Comparison of ENCODE assay signal across 1 cellular context in the genomic region with DNA sequence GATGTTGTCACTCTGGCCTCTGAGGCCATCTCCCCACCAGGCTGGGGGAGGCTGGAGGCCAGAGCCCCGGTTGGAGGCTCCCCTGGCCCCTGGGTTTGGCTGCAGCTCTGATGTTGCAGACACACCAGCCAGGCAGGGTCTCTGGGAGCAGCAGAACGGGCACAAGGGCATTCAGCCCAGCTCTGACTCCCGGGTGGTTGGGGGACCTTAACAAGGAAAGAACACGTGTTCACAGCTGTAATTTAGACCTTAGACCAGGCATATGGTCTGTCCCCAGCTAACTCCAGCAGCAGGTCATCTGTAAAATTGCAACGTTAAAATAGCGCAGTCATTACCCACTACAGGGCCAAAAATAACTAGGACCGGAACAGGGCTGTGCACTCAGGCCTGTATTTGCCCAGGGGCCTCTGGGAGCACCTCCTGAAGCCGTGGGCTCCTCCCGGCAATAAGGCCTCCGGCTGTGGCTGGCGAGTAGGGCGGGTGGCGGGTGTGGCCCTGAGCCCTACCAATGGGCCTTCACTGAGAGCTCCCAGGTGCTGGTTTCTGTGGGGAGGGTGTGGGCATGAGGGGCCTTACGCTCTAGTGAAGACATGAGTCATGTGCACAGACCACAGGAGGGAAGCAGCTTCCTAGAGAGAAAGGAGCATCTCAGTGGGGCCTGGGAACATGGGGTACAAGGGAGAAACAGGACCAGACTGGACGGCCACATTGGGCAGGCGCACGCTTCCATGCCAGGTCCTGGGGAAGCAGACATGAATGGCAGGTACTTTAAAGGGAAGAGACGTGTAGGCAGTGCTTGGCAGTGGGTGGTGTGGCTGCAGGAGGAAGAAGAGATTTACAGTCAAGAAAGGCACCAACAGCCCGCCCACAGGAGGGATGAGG.
TF ChIP-seq lines count a peak whose summit lies in the region.

No MANE protein-coding gene starts in this region.

TF ChIP-seq in HepG2, 621 proteins besides CTCF, POLR2A, EP300 and RAD21 (continued from another document and continues in another):
- TF ChIP-seq ELF3 (CRISPR knock-in tag; IDR thresholded peaks at IDR 0.05), result no peak
- peak; percentile 57; the same call in 1 of the 2 replicates for TF ChIP-seq ZBTB33 (CRISPR knock-in tag; IDR thresholded peaks at IDR 0.05)
- no peak for TF ChIP-seq KDM6A (CRISPR knock-in tag; IDR thresholded peaks at IDR 0.05; ENCODE audit: low read depth)
- no peak for TF ChIP-seq NR2F6 (IDR thresholded peaks at IDR 0.05)
- no peak for TF ChIP-seq NR2F6 (CRISPR knock-in tag; IDR thresholded peaks at IDR 0.05)
- TF ChIP-seq CCDC6 (CRISPR knock-in tag; IDR thresholded peaks at IDR 0.05), result no peak
- TF ChIP-seq ZBTB21 (CRISPR knock-in tag; IDR thresholded peaks at IDR 0.05), result no peak
- TF ChIP-seq MLLT10 (CRISPR knock-in tag; IDR thresholded peaks at IDR 0.05), result no peak
- TF ChIP-seq ZC3H13 (CRISPR knock-in tag; IDR thresholded peaks at IDR 0.05), result no peak
- no peak for TF ChIP-seq SOX6 (IDR thresholded peaks at IDR 0.05)
- no peak for TF ChIP-seq SOX6 (CRISPR knock-in tag; IDR thresholded peaks at IDR 0.05)
- no peak for TF ChIP-seq GATAD1 (CRISPR knock-in tag; IDR thresholded peaks at IDR 0.05)
- no peak for TF ChIP-seq ZNF678 (CRISPR knock-in tag; IDR thresholded peaks at IDR 0.05)
- TF ChIP-seq ZNF775 (CRISPR knock-in tag; IDR thresholded peaks at IDR 0.05; ENCODE audit: borderline replicate concordance), result no peak
- peak; percentile 32; the same call in 1 of the 2 replicates for TF ChIP-seq MED1 (CRISPR knock-in tag; IDR thresholded peaks at IDR 0.05)
- peak; percentile 39; the same call in 1 of the 2 replicates for TF ChIP-seq ZNF816 (CRISPR knock-in tag; IDR thresholded peaks at IDR 0.05; ENCODE audit: borderline replicate concordance)
- peak; percentile 65 for TF ChIP-seq MEF2D (CRISPR knock-in tag; IDR thresholded peaks at IDR 0.05)
- no peak for TF ChIP-seq MAFK (conservative IDR thresholded peaks at IDR 0.05 in 1 of 2, IDR thresholded peaks at IDR 0.05 in 1 of 2; ENCODE audit: low read length in 2 of 2)
- 0 out of 2 replicates have a peak, but pooled peaks have one; percentile 57 for TF ChIP-seq CREB3 (CRISPR knock-in tag; IDR thresholded peaks at IDR 0.05)
- TF ChIP-seq FOSL2 (CRISPR knock-in tag; IDR thresholded peaks at IDR 0.05), result peak; percentile 47; the same call in 1 of the 2 replicates
- 0 out of 2 replicates have a peak, but pooled peaks have one; percentile 14 for TF ChIP-seq ZNF792 (CRISPR knock-in tag; IDR thresholded peaks at IDR 0.05)
- TF ChIP-seq ZNF350 (CRISPR knock-in tag; IDR thresholded peaks at IDR 0.05; ENCODE audit: borderline replicate concordance, low read depth), result peak; percentile 37; the same call in 1 of the 2 replicates
- TF ChIP-seq HDAC1 (CRISPR knock-in tag; IDR thresholded peaks at IDR 0.05), result peak; percentile 36; the same call in 1 of the 2 replicates
- TF ChIP-seq ZNF563 (CRISPR knock-in tag; IDR thresholded peaks at IDR 0.05), result 0 out of 2 replicates have a peak, but pooled peaks have one; percentile 22
- TF ChIP-seq ETV6 (CRISPR knock-in tag; conservative IDR thresholded peaks at IDR 0.05), result no peak
- TF ChIP-seq JUND (CRISPR knock-in tag; IDR thresholded peaks at IDR 0.05), result no peak
- TF ChIP-seq, protein P1, sequence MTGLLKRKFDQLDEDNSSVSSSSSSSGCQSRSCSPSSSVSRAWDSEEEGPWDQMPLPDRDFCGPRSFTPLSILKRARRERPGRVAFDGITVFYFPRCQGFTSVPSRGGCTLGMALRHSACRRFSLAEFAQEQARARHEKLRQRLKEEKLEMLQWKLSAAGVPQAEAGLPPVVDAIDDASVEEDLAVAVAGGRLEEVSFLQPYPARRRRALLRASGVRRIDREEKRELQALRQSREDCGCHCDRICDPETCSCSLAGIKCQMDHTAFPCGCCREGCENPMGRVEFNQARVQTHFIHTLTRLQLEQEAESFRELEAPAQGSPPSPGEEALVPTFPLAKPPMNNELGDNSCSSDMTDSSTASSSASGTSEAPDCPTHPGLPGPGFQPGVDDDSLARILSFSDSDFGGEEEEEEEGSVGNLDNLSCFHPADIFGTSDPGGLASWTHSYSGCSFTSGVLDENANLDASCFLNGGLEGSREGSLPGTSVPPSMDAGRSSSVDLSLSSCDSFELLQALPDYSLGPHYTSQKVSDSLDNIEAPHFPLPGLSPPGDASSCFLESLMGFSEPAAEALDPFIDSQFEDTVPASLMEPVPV (CRISPR knock-in tag; IDR thresholded peaks at IDR 0.05), result no peak
- TF ChIP-seq, protein P2, sequence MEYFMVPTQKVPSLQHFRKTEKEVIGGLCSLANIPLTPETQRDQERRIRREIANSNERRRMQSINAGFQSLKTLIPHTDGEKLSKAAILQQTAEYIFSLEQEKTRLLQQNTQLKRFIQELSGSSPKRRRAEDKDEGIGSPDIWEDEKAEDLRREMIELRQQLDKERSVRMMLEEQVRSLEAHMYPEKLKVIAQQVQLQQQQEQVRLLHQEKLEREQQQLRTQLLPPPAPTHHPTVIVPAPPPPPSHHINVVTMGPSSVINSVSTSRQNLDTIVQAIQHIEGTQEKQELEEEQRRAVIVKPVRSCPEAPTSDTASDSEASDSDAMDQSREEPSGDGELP (IDR thresholded peaks at IDR 0.05; ENCODE audit: borderline replicate concordance, low read depth), result peak; percentile 47; the same call in 1 of the 2 replicates
- TF ChIP-seq, protein P3, sequence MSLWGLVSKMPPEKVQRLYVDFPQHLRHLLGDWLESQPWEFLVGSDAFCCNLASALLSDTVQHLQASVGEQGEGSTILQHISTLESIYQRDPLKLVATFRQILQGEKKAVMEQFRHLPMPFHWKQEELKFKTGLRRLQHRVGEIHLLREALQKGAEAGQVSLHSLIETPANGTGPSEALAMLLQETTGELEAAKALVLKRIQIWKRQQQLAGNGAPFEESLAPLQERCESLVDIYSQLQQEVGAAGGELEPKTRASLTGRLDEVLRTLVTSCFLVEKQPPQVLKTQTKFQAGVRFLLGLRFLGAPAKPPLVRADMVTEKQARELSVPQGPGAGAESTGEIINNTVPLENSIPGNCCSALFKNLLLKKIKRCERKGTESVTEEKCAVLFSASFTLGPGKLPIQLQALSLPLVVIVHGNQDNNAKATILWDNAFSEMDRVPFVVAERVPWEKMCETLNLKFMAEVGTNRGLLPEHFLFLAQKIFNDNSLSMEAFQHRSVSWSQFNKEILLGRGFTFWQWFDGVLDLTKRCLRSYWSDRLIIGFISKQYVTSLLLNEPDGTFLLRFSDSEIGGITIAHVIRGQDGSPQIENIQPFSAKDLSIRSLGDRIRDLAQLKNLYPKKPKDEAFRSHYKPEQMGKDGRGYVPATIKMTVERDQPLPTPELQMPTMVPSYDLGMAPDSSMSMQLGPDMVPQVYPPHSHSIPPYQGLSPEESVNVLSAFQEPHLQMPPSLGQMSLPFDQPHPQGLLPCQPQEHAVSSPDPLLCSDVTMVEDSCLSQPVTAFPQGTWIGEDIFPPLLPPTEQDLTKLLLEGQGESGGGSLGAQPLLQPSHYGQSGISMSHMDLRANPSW (CRISPR knock-in tag; IDR thresholded peaks at IDR 0.05; ENCODE audit: borderline replicate concordance), result 0 out of 2 replicates have a peak, but pooled peaks have one; percentile 28
- TF ChIP-seq KAT8 (CRISPR knock-in tag; IDR thresholded peaks at IDR 0.05), result no peak
- TF ChIP-seq ZNF781 (CRISPR knock-in tag; IDR thresholded peaks at IDR 0.05; ENCODE audit: borderline replicate concordance, not compliant biosample characterization), result no peak
- TF ChIP-seq SMARCC2 (IDR thresholded peaks at IDR 0.05), result no peak
- TF ChIP-seq GZF1 (CRISPR knock-in tag; IDR thresholded peaks at IDR 0.05), result no peak
- no peak for TF ChIP-seq TRIM24 (CRISPR knock-in tag; IDR thresholded peaks at IDR 0.05)
- TF ChIP-seq ZGPAT (CRISPR knock-in tag; IDR thresholded peaks at IDR 0.05), result 0 out of 2 replicates have a peak, but pooled peaks have one; percentile 23
- TF ChIP-seq, protein P4, sequence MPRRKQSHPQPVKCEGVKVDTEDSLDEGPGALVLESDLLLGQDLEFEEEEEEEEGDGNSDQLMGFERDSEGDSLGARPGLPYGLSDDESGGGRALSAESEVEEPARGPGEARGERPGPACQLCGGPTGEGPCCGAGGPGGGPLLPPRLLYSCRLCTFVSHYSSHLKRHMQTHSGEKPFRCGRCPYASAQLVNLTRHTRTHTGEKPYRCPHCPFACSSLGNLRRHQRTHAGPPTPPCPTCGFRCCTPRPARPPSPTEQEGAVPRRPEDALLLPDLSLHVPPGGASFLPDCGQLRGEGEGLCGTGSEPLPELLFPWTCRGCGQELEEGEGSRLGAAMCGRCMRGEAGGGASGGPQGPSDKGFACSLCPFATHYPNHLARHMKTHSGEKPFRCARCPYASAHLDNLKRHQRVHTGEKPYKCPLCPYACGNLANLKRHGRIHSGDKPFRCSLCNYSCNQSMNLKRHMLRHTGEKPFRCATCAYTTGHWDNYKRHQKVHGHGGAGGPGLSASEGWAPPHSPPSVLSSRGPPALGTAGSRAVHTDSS (CRISPR knock-in tag; conservative IDR thresholded peaks at IDR 0.05), result no peak
- TF ChIP-seq, protein P5, sequence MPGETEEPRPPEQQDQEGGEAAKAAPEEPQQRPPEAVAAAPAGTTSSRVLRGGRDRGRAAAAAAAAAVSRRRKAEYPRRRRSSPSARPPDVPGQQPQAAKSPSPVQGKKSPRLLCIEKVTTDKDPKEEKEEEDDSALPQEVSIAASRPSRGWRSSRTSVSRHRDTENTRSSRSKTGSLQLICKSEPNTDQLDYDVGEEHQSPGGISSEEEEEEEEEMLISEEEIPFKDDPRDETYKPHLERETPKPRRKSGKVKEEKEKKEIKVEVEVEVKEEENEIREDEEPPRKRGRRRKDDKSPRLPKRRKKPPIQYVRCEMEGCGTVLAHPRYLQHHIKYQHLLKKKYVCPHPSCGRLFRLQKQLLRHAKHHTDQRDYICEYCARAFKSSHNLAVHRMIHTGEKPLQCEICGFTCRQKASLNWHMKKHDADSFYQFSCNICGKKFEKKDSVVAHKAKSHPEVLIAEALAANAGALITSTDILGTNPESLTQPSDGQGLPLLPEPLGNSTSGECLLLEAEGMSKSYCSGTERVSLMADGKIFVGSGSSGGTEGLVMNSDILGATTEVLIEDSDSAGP (CRISPR knock-in tag; IDR thresholded peaks at IDR 0.05; ENCODE audit: borderline replicate concordance), result no peak
- peak; percentile 99 for TF ChIP-seq ZNF263 (CRISPR knock-in tag; IDR thresholded peaks at IDR 0.05)
- no peak for TF ChIP-seq EED (CRISPR knock-in tag; IDR thresholded peaks at IDR 0.05)
- TF ChIP-seq ESRRA (CRISPR knock-in tag; IDR thresholded peaks at IDR 0.05; ENCODE audit: low read depth), result no peak
- TF ChIP-seq ZIK1 (CRISPR knock-in tag; IDR thresholded peaks at IDR 0.05; ENCODE audit: borderline replicate concordance, low read depth), result no peak
- 0 out of 2 replicates have a peak, but pooled peaks have one; percentile 27 for TF ChIP-seq GATAD2A (CRISPR knock-in tag; IDR thresholded peaks at IDR 0.05)
- TF ChIP-seq, protein P6, sequence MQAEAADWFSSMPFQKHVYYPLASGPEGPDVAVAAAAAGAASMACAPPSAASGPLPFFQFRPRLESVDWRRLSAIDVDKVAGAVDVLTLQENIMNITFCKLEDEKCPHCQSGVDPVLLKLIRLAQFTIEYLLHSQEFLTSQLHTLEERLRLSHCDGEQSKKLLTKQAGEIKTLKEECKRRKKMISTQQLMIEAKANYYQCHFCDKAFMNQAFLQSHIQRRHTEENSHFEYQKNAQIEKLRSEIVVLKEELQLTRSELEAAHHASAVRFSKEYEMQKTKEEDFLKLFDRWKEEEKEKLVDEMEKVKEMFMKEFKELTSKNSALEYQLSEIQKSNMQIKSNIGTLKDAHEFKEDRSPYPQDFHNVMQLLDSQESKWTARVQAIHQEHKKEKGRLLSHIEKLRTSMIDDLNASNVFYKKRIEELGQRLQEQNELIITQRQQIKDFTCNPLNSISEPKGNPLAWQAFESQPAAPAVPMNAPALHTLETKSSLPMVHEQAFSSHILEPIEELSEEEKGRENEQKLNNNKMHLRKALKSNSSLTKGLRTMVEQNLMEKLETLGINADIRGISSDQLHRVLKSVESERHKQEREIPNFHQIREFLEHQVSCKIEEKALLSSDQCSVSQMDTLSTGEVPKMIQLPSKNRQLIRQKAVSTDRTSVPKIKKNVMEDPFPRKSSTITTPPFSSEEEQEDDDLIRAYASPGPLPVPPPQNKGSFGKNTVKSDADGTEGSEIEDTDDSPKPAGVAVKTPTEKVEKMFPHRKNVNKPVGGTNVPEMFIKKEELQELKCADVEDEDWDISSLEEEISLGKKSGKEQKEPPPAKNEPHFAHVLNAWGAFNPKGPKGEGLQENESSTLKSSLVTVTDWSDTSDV (CRISPR knock-in tag; IDR thresholded peaks at IDR 0.05), result no peak
- TF ChIP-seq ZNF256 (CRISPR knock-in tag; conservative IDR thresholded peaks at IDR 0.05), result no peak
- TF ChIP-seq ZNF274 (CRISPR knock-in tag; IDR thresholded peaks at IDR 0.05), result no peak
- peak; percentile 44; the same call in 1 of the 2 replicates for TF ChIP-seq TBX2 (CRISPR knock-in tag; IDR thresholded peaks at IDR 0.05; ENCODE audit: borderline replicate concordance)
